In the genomic region with DNA sequence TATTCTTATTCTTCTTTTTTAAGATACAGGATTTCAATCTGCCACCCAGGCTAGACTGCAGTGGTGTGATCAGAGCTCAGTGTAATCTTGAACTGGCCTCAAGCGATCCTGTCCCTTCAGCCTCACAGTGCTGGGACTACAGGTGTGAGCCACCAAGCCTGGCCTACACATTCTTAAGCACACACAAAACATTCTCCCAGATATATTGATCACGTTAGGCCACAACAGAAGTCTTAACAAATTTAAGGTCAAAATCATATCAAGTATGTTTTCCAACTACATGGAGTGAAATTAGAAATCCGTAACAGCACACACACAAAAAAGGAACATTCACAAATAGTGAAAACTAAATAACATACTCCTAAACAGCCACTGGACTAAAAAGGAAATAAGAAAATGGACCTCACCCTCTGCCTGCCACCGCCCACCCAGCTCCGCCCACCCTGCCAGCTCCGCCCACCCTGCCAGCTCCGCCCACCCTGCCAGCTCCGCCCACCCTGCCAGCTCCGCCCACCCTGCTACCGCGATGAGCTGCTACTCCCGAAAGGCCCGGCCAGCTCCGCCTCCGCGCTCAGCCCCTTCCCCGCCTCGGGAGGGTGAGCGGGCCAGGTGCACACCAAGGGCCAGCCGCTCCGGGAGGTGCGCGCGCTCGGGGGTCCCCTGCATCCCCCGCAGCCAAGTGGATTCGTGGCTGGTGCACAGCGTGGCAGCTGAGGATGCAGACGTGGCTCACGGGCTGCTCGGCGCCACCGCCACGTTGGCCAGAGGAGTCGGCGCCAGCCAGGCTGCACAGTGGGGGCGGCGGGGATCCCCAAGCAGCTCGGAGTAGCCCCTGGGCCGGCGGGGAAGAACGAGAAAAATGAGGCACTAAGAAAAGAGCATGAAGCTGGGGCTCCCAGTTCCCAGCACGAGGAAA, we compare ENCODE assay signal across 8 cellular contexts. TPM values are rescaled to one million over a fixed set of nuclear protein-coding genes. Genes with fewer than 3 reads are reported as not detected.
A peak's percentile ranks its signal among the peaks of the same experiment; 100 is the strongest.
DNase-seq lines count a peak whose midpoint lies in the region; ATAC-seq and TF ChIP-seq lines count a peak whose summit lies in the region.

No MANE protein-coding gene starts in this region.

- WGBS in thyroid gland, 2 donors, result 12 to 13% methylated on average over 22 to 29 of the region's 43 CpGs

- H3K9ac ChIP-seq in SK-N-MC (ENCODE audit: insufficient read length), result no peak overlapping the region
- H3K9ac ChIP-seq in parathyroid adenoma, result no peak overlapping the region

- H3K4me1 ChIP-seq in BE2C (peaks cover 4% of the 10 kb centered on the region; the same call in 1 of the 2 replicates), parathyroid adenoma (no peaks in the 10 kb centered on the region), thyroid gland (peaks cover 0 to 4% of the 10 kb centered on the region in 2 donors)

- TF ChIP-seq CTCF in BE2C (IDR thresholded peaks at IDR 0.05; ENCODE audit: low read depth, low read length) (no peak), parathyroid adenoma (IDR thresholded peaks at IDR 0.05) (no peak), thyroid gland (IDR thresholded peaks at IDR 0.05) (no peak)

- H3K36me3 ChIP-seq in BE2C, result no peaks in the 10 kb centered on the region
- H3K36me3 ChIP-seq in SK-N-MC (ENCODE audit: insufficient read depth, low read length), result no peaks in the 10 kb centered on the region
- no peaks in the 10 kb centered on the region for H3K36me3 ChIP-seq in parathyroid adenoma (ENCODE audit: control insufficient read depth, insufficient read depth, low read length)
- H3K36me3 ChIP-seq in thyroid gland, result no peaks in the 10 kb centered on the region

- peak; percentile 94 for ATAC-seq in GM19324 (IDR thresholded peaks at IDR 0.05; ENCODE audit: low FRiP score, unreplicated experiment)
- peak; percentile 84 for ATAC-seq in HG03442 (IDR thresholded peaks at IDR 0.05; ENCODE audit: unreplicated experiment)
- peak; percentile 97 for ATAC-seq in activated naive CD4-positive, alpha-beta T cell treated with anti-CD3 and anti-CD28 coated beads, Interleukin-2, amount 50 U/mL, for 72 hours

- H3K9me3 Mint-ChIP-seq in activated naive CD4-positive, alpha-beta T cell treated with anti-CD3 and anti-CD28 coated beads, Interleukin-2, amount 50 U/mL, for 72 hours, result peaks cover 16 to 21% of the 10 kb centered on the region in 2 donors

- H3K9me3 ChIP-seq in BE2C (no peaks in the 10 kb centered on the region), SK-N-MC (ENCODE audit: low read depth, low read length) (no peaks in the 10 kb centered on the region), parathyroid adenoma (ENCODE audit: control insufficient read depth, low read length) (no peaks in the 10 kb centered on the region), thyroid gland (no peaks in the 10 kb centered on the region)

- no peaks in the 10 kb centered on the region for H3K79me2 ChIP-seq in parathyroid adenoma

- no peaks in the 10 kb centered on the region for H3K27me3 ChIP-seq in BE2C
- H3K27me3 ChIP-seq in parathyroid adenoma (ENCODE audit: control insufficient read depth, insufficient read depth, low read length), result no peaks in the 10 kb centered on the region
- no peaks in the 10 kb centered on the region for H3K27me3 ChIP-seq in thyroid gland

- peak overlapping the region; percentile 93 for H2AFZ ChIP-seq in parathyroid adenoma

- H3K27ac ChIP-seq in SK-N-MC (no peak overlapping the region), parathyroid adenoma (peak overlapping the region; percentile 13), thyroid gland (no peak overlapping the region)

- peak overlapping the region; percentile 79 for H3K4me3 ChIP-seq in BE2C (ENCODE audit: low read depth, low read length)
- peak overlapping the region; percentile 36; the same call in 1 of the 2 replicates for H3K4me3 ChIP-seq in SK-N-MC
- H3K4me3 ChIP-seq in parathyroid adenoma (ENCODE audit: low read depth, low read length), result no peak overlapping the region
- peak overlapping the region in 2 of 3 donors; percentile 20 to 48 for H3K4me3 ChIP-seq in thyroid gland (replicated peaks in 1 of 3)

- TF ChIP-seq POLR2A in thyroid gland (IDR thresholded peaks at IDR 0.05), result no peak

- DNase-seq in BE2C, result peak; percentile 90
- DNase-seq in SK-N-MC (ENCODE audit: low read depth, low spot score), result no peak
- peak; percentile 72 to 76 for DNase-seq in activated naive CD4-positive, alpha-beta T cell treated with anti-CD3 and anti-CD28 coated beads, Interleukin-2, amount 50 U/mL, for 72 hours (ENCODE audit: low spot score in 2 of 2)
- DNase-seq in head of caudate nucleus, result peak; percentile 44 to 88 (median 76)
- DNase-seq in thyroid gland, result peak; percentile 43 to 58

- H3K27ac Mint-ChIP-seq in activated naive CD4-positive, alpha-beta T cell treated with anti-CD3 and anti-CD28 coated beads, Interleukin-2, amount 50 U/mL, for 72 hours, result peak overlapping the region in 1 of 2 donors; percentile 37

- intact Hi-C loops in head of caudate nucleus (cut with DNase I), result no loop called here
- intact Hi-C loops in thyroid gland (cut with DNase I), result no loop called here

- H3K4me2 ChIP-seq in parathyroid adenoma (ENCODE audit: low read length), result peak overlapping the region; percentile 47

- peaks cover 15 to 22% of the 10 kb centered on the region in 2 donors for H3K36me3 Mint-ChIP-seq in activated naive CD4-positive, alpha-beta T cell treated with anti-CD3 and anti-CD28 coated beads, Interleukin-2, amount 50 U/mL, for 72 hours

RNA-seq across cellular contexts. Expression of a gene that starts 41.2 kb away (rescaled TPM):
- 10.3 TPM for polyA plus RNA-seq in BE2C (2012; ENCODE audit: insufficient read depth, insufficient read length, low read depth)
- 10 to 100 TPM; 15.8 to 15.9 TPM for total RNA-seq in activated naive CD4-positive, alpha-beta T cell treated with anti-CD3 and anti-CD28 coated beads, Interleukin-2, amount 50 U/mL, for 72 hours
- 10 to 100 TPM in 1 of 4 donors, 1 to 10 TPM in 3; 5.1 to 13.3 (median 6.2) TPM for total RNA-seq in thyroid gland

RNA-seq across cellular contexts. Expression of a gene that starts 41.6 kb away (rescaled TPM):
- polyA plus RNA-seq in BE2C (2012; ENCODE audit: insufficient read depth, insufficient read length, low read depth), result 1.2 TPM
- total RNA-seq in activated naive CD4-positive, alpha-beta T cell treated with anti-CD3 and anti-CD28 coated beads, Interleukin-2, amount 50 U/mL, for 72 hours, result under 1 TPM; 0.50 to 0.51 TPM
- under 1 TPM in 3 of 4 donors, not detected in 1; 0.10 to 0.27 (median 0.11) TPM for total RNA-seq in thyroid gland
